ENCODE assay signal across 18 cellular contexts in the genomic region with DNA sequence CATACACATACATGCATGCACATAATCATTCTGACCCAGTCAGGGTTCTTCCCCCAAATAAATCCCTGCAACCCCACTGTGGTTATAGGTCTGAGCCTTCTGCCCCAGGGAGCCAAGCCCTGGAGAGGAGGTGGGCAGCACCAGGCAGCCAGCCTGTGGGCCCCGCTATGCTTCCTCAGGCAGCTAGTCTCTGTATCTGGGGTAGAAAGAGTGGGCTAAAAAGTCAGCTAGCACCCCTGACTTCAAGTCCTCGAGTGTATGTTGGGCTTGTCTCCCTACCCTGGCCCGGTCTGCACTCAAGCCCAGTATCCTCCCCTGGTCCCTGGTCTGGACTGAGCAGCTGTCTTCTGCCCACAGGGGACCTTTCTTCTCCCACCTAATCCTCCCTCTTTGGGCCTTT.
"Had no signal": no experiment of that assay in that cellular context is flagged by ENCODE, and none has a peak within 500 bp of the region (broad histone marks: within the 10 kb centered on the region; RNA-seq: fewer than 3 reads in every experiment).

No MANE protein-coding gene starts in this region.

- H3K9me3 ChIP-seq: adrenal gland, esophagus muscularis mucosa, SK-N-SH had no signal

- ATAC-seq: activated CD4-positive, alpha-beta T cell treated with anti-CD3 and anti-CD28 coated beads for 36 hours; stimulated activated naive B cell treated with anti-CD40 and anti-IgM and Interleukin-4, amounts not matched to agents 10 μg/mL and 1 μg/mL and 100 μg/mL, for 72 hours had no signal

- H3K27me3 ChIP-seq: adrenal gland, esophagus muscularis mucosa, hepatocyte had no signal

- H3K4me3 Mint-ChIP-seq: activated CD4-positive, alpha-beta T cell treated with anti-CD3 and anti-CD28 coated beads for 36 hours; activated naive CD4-positive, alpha-beta T cell treated with anti-CD3 and anti-CD28 coated beads, Interleukin-2, amount 10 ng/mL, durations not matched to agents 7 days and 5 days; nephron progenitor cell; stimulated activated naive B cell treated with anti-CD40 and anti-IgM and Interleukin-4, amounts not matched to agents 10 μg/mL and 1 μg/mL and 100 μg/mL, for 72 hours had no signal

- H3K4me1 Mint-ChIP-seq: activated CD4-positive, alpha-beta T cell treated with anti-CD3 and anti-CD28 coated beads for 36 hours; activated naive CD4-positive, alpha-beta T cell treated with anti-CD3 and anti-CD28 coated beads, Interleukin-2, amount 10 ng/mL, durations not matched to agents 7 days and 5 days had no signal

- H3K27me3 Mint-ChIP-seq: activated CD4-positive, alpha-beta T cell treated with anti-CD3 and anti-CD28 coated beads for 36 hours; activated naive CD4-positive, alpha-beta T cell treated with anti-CD3 and anti-CD28 coated beads, Interleukin-2, amount 10 ng/mL, durations not matched to agents 7 days and 5 days; stimulated activated naive B cell treated with anti-CD40 and anti-IgM and Interleukin-4, amounts not matched to agents 10 μg/mL and 1 μg/mL and 100 μg/mL, for 72 hours had no signal

- H3K27ac ChIP-seq: coronary artery, esophagus muscularis mucosa, hepatocyte, VCaP had no signal

- H3K36me3 Mint-ChIP-seq: activated naive CD4-positive, alpha-beta T cell treated with anti-CD3 and anti-CD28 coated beads, Interleukin-2, amount 10 ng/mL, durations not matched to agents 7 days and 5 days had no signal

- DNase-seq: activated CD4-positive, alpha-beta T cell treated with anti-CD3 and anti-CD28 coated beads for 36 hours; activated CD8-positive, alpha-beta memory T cell treated with anti-CD3 and anti-CD28 coated beads for 24 hours; activated naive CD4-positive, alpha-beta T cell treated with anti-CD3 and anti-CD28 coated beads, Interleukin-2, amount 10 ng/mL, durations not matched to agents 7 days and 5 days; activated T-cell treated with anti-CD3 and anti-CD28 coated beads for 4 hours; left ventricle myocardium superior; nephron progenitor cell; occipital lobe; SK-N-SH; stimulated activated CD4-positive, alpha-beta T cell treated with anti-CD3 and anti-CD28 coated beads, Interleukin-12 subunit alpha, Interleukin-12 subunit beta, amount 100 ng/mL, for 4 hours; stimulated activated naive B cell treated with anti-CD40 and anti-IgM and Interleukin-4, amounts not matched to agents 10 μg/mL and 1 μg/mL and 100 μg/mL, for 72 hours; T-helper 1 cell; T1000; trophoblast cell had no signal

- H3K9me3 Mint-ChIP-seq: activated naive CD4-positive, alpha-beta T cell treated with anti-CD3 and anti-CD28 coated beads, Interleukin-2, amount 10 ng/mL, durations not matched to agents 7 days and 5 days; stimulated activated naive B cell treated with anti-CD40 and anti-IgM and Interleukin-4, amounts not matched to agents 10 μg/mL and 1 μg/mL and 100 μg/mL, for 72 hours had no signal

- H3K27ac Mint-ChIP-seq: activated CD4-positive, alpha-beta T cell treated with anti-CD3 and anti-CD28 coated beads for 36 hours; activated naive CD4-positive, alpha-beta T cell treated with anti-CD3 and anti-CD28 coated beads, Interleukin-2, amount 10 ng/mL, durations not matched to agents 7 days and 5 days; nephron progenitor cell; stimulated activated naive B cell treated with anti-CD40 and anti-IgM and Interleukin-4, amounts not matched to agents 10 μg/mL and 1 μg/mL and 100 μg/mL, for 72 hours had no signal

- H3K4me3 ChIP-seq: adrenal gland, coronary artery, esophagus muscularis mucosa, hepatocyte had no signal
